13 cellular contexts compared by ENCODE assay signal in genomic region chr6:112014483-112014882, GRCh38. TPM values are rescaled to one million over a fixed set of nuclear protein-coding genes. Genes with fewer than 3 reads are reported as not detected.
DNase-seq lines count a peak whose midpoint lies in the region; ATAC-seq, FAIRE-seq and TF ChIP-seq lines count a peak whose summit lies in the region.
"Had no signal": no experiment of that assay in that cellular context is flagged by ENCODE, and none has a peak within 500 bp of the region (broad histone marks: within the 10 kb centered on the region; RNA-seq: fewer than 3 reads in every experiment).

No MANE protein-coding gene starts in this region.

- DNase-seq in DMS 273 (lab: John Stamatoyannopoulos, UW; ENCODE audit: unreplicated experiment) (peak; percentile 61), NCI-H82 treated with DMSO at 0.1 percent for 48 hours (lab: John Stamatoyannopoulos, UW; ENCODE audit: unreplicated experiment) (peak; percentile 37), erythroblast (lab: John Stamatoyannopoulos, UW) (peak; percentile 47 to 76), gastrocnemius medialis (no peak), RCC 7860 (ENCODE audit: low spot score) (no peak), MM.1S (no peak)
- DNase-seq in activated CD4-positive, alpha-beta T cell treated with anti-CD3 and anti-CD28 coated beads for 48 hours: no peak
- no peak for DNase-seq in CD4-positive, alpha-beta memory T cell
- DNase-seq: cerebellar nuclear complex, DND-41, mucosa of descending colon, NCI-H1694, T-helper 17 cell had no signal

- intact Hi-C loops in gastrocnemius medialis (cut with DNase I; ENCODE audit: low total_unique reads): no loop called here
- intact Hi-C loops in CD4-positive, alpha-beta memory T cell (cut with micrococcal nuclease): no loop called here

- H3K27me3 Mint-ChIP-seq in CD4-positive, alpha-beta memory T cell: no peaks in the 10 kb centered on the region
- H3K27me3 Mint-ChIP-seq: T-helper 17 cell had no signal

- H3K9me3 Mint-ChIP-seq in CD4-positive, alpha-beta memory T cell: no peaks in the 10 kb centered on the region

- H3K9ac ChIP-seq in MM.1S (ENCODE audit: low read length): no peak overlapping the region

- H3K79me2 ChIP-seq in MM.1S (ENCODE audit: low read length): no peaks in the 10 kb centered on the region

- H3K4me1 ChIP-seq in gastrocnemius medialis: peaks cover 22 to 26% of the 10 kb centered on the region in 2 donors
- no peaks in the 10 kb centered on the region for H3K4me1 ChIP-seq in MM.1S (ENCODE audit: low read length)
- H3K4me1 ChIP-seq in CD4-positive, alpha-beta memory T cell (ENCODE audit: insufficient read depth, low read length): peaks cover 30% of the 10 kb centered on the region

- H3K27ac ChIP-seq in gastrocnemius medialis (peak overlapping the region; percentile 21 to 65 (median 34)), MM.1S (ENCODE audit: low read length) (no peak overlapping the region)
- H3K27ac ChIP-seq in CD4-positive, alpha-beta memory T cell (ENCODE audit: low read depth, low read length): no peak overlapping the region

- no peaks in the 10 kb centered on the region for H3K36me3 ChIP-seq in gastrocnemius medialis
- no peaks in the 10 kb centered on the region for H3K36me3 ChIP-seq in MM.1S (replicated peaks; ENCODE audit: insufficient read depth, low read length)
- no peaks in the 10 kb centered on the region for H3K36me3 ChIP-seq in CD4-positive, alpha-beta memory T cell (ENCODE audit: insufficient read depth, low read length)

- H3F3A ChIP-seq in MM.1S (ENCODE audit: insufficient read depth, low read length): no peaks in the 10 kb centered on the region

- no peak overlapping the region for H3K4me3 Mint-ChIP-seq in CD4-positive, alpha-beta memory T cell
- H3K4me3 Mint-ChIP-seq: T-helper 17 cell had no signal

- in situ Hi-C loops in gastrocnemius medialis (cut with MboI; ENCODE audit: low sequenced_read_pairs in 4 of 4): no loop called here

- H3K4me3 ChIP-seq in gastrocnemius medialis (no peak overlapping the region), MM.1S (ENCODE audit: low read length) (no peak overlapping the region)
- H3K4me3 ChIP-seq in CD4-positive, alpha-beta memory T cell (ENCODE audit: low read length in 2 of 2): no peak overlapping the region
- H3K4me3 ChIP-seq: mucosa of descending colon had no signal

- CTCF ChIA-PET in CD4-positive, alpha-beta memory T cell (lab: Charles Lee; ENCODE audit: partially characterized antibody): interaction anchor here (1.9 to 20.9 kb wide), 3 partner anchors 13 to 27 kb away, joined by 4 to 619 read pairs (median 184); no protein-coding TSS in a partner anchor

- TF ChIP-seq CTCF in gastrocnemius medialis (IDR thresholded peaks at IDR 0.05 in 4 of 5, conservative IDR thresholded peaks at IDR 0.05 in 1 of 5): no peak
- no peak for TF ChIP-seq CTCF in MM.1S (IDR thresholded peaks at IDR 0.05; ENCODE audit: low read length)

- H3K27ac Mint-ChIP-seq in CD4-positive, alpha-beta memory T cell: no peak overlapping the region
- H3K27ac Mint-ChIP-seq: T-helper 17 cell had no signal

- no peak for FAIRE-seq in RCC 7860 (lab: Jason Lieb, UNC)

- TF ChIP-seq POLR2A in erythroblast (IDR thresholded peaks at IDR 0.05; ENCODE audit: low read length): no peak
- TF ChIP-seq POLR2A in gastrocnemius medialis (IDR thresholded peaks at IDR 0.05): no peak

- H4K20me1 ChIP-seq in MM.1S (ENCODE audit: insufficient read depth, low read length): no peaks in the 10 kb centered on the region

- no peaks in the 10 kb centered on the region for H3K9me3 ChIP-seq in gastrocnemius medialis
- H3K9me3 ChIP-seq in MM.1S (replicated peaks; ENCODE audit: insufficient read depth, low read length): no peaks in the 10 kb centered on the region
- no peaks in the 10 kb centered on the region for H3K9me3 ChIP-seq in CD4-positive, alpha-beta memory T cell (ENCODE audit: control insufficient read depth in 1 of 2, low read length in 2 of 2)
- H3K9me3 ChIP-seq: mucosa of descending colon had no signal

- POLR2A ChIA-PET in CD4-positive, alpha-beta memory T cell (lab: Charles Lee; ENCODE audit: partially characterized antibody): interaction anchor here (1.5 to 8.1 kb wide), 2 partner anchors 13 to 29 kb away, joined by 4 to 85 read pairs; no protein-coding TSS in a partner anchor

- no peak overlapping the region for H3K4me2 ChIP-seq in MM.1S (ENCODE audit: low read depth, low read length)

- no peaks in the 10 kb centered on the region for H3K36me3 Mint-ChIP-seq in CD4-positive, alpha-beta memory T cell

- H3K27me3 ChIP-seq in gastrocnemius medialis: no peaks in the 10 kb centered on the region
- no peaks in the 10 kb centered on the region for H3K27me3 ChIP-seq in MM.1S (replicated peaks; ENCODE audit: insufficient read depth, low read length)
- H3K27me3 ChIP-seq in CD4-positive, alpha-beta memory T cell (ENCODE audit: insufficient read depth, low read length): no peaks in the 10 kb centered on the region

- H3K4me1 Mint-ChIP-seq in CD4-positive, alpha-beta memory T cell: peaks cover 20 to 41% (median 33%) of the 10 kb centered on the region in 4 donors

- no peak overlapping the region for H2AFZ ChIP-seq in MM.1S (ENCODE audit: low read length)

- H3K9me2 ChIP-seq in MM.1S (replicated peaks; ENCODE audit: insufficient read depth, low read length): no peaks in the 10 kb centered on the region

- no peak for ATAC-seq in gastrocnemius medialis
- ATAC-seq: mucosa of descending colon, T-helper 17 cell had no signal

RNA-seq across cellular contexts. Expression of gene CCN6, which starts 39.4 kb away (rescaled TPM):
- total RNA-seq in gastrocnemius medialis: not detected
- not detected for total RNA-seq in CD4-positive, alpha-beta memory T cell
- polyA plus RNA-seq in CD4-positive, alpha-beta memory T cell: under 1 TPM in 1 of 2 donors, not detected in 1; 0.09 TPM
- total RNA-seq: mucosa of descending colon, T-helper 17 cell had no signal

Comparison
In these comparisons a context has a peak if more than half of its experiments do, and no peak if none do; other contexts are left out.
1. DNase-seq: peak in DMS 273 (single experiment), NCI-H82 treated with DMSO at 0.1 percent for 48 hours (single experiment) and erythroblast (2 of 2); none in gastrocnemius medialis (0 of 2), RCC 7860 (single experiment), MM.1S (single experiment), activated CD4-positive, alpha-beta T cell treated with anti-CD3 and anti-CD28 coated beads for 48 hours (single experiment) and CD4-positive, alpha-beta memory T cell (0 of 5).
2. H3K27ac ChIP-seq: peak in gastrocnemius medialis (4 of 4); none in MM.1S (single experiment) and CD4-positive, alpha-beta memory T cell (single experiment).